10 cellular contexts compared by ENCODE assay signal in the genomic region with DNA sequence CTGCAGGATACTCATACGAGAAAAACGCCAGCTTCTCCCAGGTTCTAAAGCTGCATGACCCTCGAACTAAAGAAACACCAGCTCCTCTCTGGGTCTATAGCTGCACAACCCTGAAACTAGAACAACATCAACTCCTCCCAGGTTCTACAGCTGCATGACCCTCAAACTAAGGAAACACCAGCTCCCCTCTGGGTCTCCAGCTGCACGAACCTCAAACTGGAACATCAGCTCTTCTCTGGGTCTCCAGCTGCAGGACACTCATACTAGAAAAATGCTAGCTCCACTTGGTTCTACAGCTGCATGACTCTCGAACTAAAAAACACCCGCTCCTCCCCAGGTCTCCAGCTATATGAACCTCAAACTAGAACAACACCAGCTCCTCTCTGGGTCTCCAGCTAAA.
"Had no signal": no experiment of that assay in that cellular context is flagged by ENCODE, and none has a peak within 500 bp of the region (broad histone marks: within the 10 kb centered on the region; RNA-seq: fewer than 3 reads in every experiment).

No MANE protein-coding gene starts in this region.

- H3K27ac ChIP-seq: GM23248 had no signal

- DNase-seq: GM23248, GOT3, H7, HFFc6, IMR-90, KG1 had no signal

- H2AFZ ChIP-seq: GM23248 had no signal

- H3K4me3 ChIP-seq: GM23248, HAP-1, K562 had no signal

- H3K9me3 ChIP-seq: HAP-1 had no signal

- FAIRE-seq: HTR-8/SVneo, K562 had no signal

- H3K9ac ChIP-seq: GM23248 had no signal

- ATAC-seq: HCT116, K562 had no signal

- H3K4me1 ChIP-seq: HAP-1 had no signal

- H3K36me3 ChIP-seq: HAP-1 had no signal
